ENCODE assay signal across 18 cellular contexts in the genomic region with DNA sequence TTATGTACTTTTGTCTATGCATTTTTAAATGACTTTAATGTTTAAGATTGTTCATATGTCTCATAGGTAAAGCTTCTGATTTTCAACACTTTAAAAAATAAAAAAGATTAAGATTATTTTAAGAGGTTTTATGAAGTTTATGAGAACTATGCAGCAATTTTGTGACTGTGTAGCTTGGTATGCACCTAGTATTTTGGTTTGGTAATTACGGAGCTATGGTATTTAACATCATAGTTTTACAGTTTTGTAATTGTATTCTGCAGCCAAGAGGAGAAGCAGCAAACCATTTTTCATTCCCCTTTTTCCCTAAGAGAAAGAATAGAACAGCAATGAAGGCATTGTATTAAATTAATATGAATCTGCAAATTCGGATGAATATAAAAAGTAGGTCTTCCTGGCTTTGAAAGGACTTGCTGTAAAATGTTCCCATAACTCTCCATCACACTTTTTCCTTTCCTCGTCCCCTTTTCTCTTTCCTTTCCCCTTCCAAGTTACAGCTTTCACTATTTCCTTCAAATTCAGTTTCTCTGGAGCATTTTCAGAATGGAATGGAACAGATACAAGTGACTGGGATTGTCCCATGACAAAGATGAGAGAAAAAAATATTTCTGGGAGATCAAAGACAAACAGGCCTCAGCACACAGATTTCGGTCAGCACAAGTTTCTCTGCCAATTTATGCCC.
A peak's percentile ranks its signal among the peaks of the same experiment; 100 is the strongest.
DNase-seq lines count a peak whose midpoint lies in the region; ATAC-seq and TF ChIP-seq lines count a peak whose summit lies in the region.
"Had no signal": no experiment of that assay in that cellular context is flagged by ENCODE, and none has a peak within 500 bp of the region (broad histone marks: within the 10 kb centered on the region; RNA-seq: fewer than 3 reads in every experiment).

No MANE protein-coding gene starts in this region.

- no peak overlapping the region for H3K27ac ChIP-seq in RWPE2 (ENCODE audit: poor library complexity, severe bottlenecking)
- H3K27ac ChIP-seq: parathyroid adenoma had no signal

- H3K27me3 ChIP-seq in RWPE2 (ENCODE audit: insufficient read depth, poor library complexity, severe bottlenecking): no peaks in the 10 kb centered on the region

- TF ChIP-seq CTCF in AG10803 (conservative IDR thresholded peaks at IDR 0.05; ENCODE audit: low read length) (no peak), RWPE2 (IDR thresholded peaks at IDR 0.05; ENCODE audit: poor library complexity, severe bottlenecking) (no peak)

- H3K4me3 ChIP-seq in AG10803 (ENCODE audit: low read length) (no peak overlapping the region), RWPE2 (ENCODE audit: severe bottlenecking) (no peak overlapping the region), skeletal muscle cell (ENCODE audit: low read depth, low read length) (no peak overlapping the region)
- H3K4me3 ChIP-seq: lung had no signal

- ATAC-seq in RWPE2 (ENCODE audit: low read depth): peak; percentile 51; the same call in 1 of the 3 replicates
- ATAC-seq in GM21576 (IDR thresholded peaks at IDR 0.05; ENCODE audit: unreplicated experiment): no peak
- ATAC-seq in HG02884 (IDR thresholded peaks at IDR 0.05; ENCODE audit: unreplicated experiment): no peak
- ATAC-seq: activated CD4-positive, alpha-beta T cell treated with anti-CD3 and anti-CD28 coated beads for 36 hours had no signal

- no peaks in the 10 kb centered on the region for H3K36me3 ChIP-seq in RWPE2 (ENCODE audit: low read depth)

- DNase-seq in AG10803 (ENCODE audit: low read depth): peak; percentile 84
- no peak for DNase-seq in RWPE2 (ENCODE audit: low spot score)
- peak; percentile 87 for DNase-seq in fibroblast of peridontal ligament (ENCODE audit: extremely low read depth)
- DNase-seq in skeletal muscle cell (ENCODE audit: low read depth): peak; percentile 18
- no peak for DNase-seq in NK-92 (lab: John Stamatoyannopoulos, UW; ENCODE audit: unreplicated experiment)
- DNase-seq in DMS 273 treated with DMSO at 0.1 percent for 48 hours (lab: John Stamatoyannopoulos, UW): no peak
- DNase-seq: activated CD4-positive, alpha-beta T cell treated with anti-CD3 and anti-CD28 coated beads for 36 hours; anterior cingulate cortex; endodermal cell; GDM1; NCI-H1417 treated with DMSO at 0.1 percent for 48 hours; NCI-H524; stimulated activated CD4-positive, alpha-beta T cell treated with anti-CD3 and anti-CD28 coated beads, Interleukin-2, amount 100 ng/mL, for 24 hours; T-helper 2 cell had no signal

- H3K9me3 ChIP-seq in RWPE2 (ENCODE audit: severe bottlenecking): no peaks in the 10 kb centered on the region

- H3K4me1 ChIP-seq in RWPE2 (ENCODE audit: insufficient read depth, poor library complexity, severe bottlenecking): no peaks in the 10 kb centered on the region
- H3K4me1 ChIP-seq: parathyroid adenoma had no signal

Comparison
In these comparisons a context has a peak if more than half of its experiments do, and no peak if none do; other contexts are left out.
1. DNase-seq: peak in AG10803 (single experiment), fibroblast of peridontal ligament (single experiment) and skeletal muscle cell (single experiment); none in RWPE2 (single experiment), NK-92 (single experiment) and DMS 273 treated with DMSO at 0.1 percent for 48 hours (single experiment).